1 cellular context compared by ENCODE assay signal in the genomic region with DNA sequence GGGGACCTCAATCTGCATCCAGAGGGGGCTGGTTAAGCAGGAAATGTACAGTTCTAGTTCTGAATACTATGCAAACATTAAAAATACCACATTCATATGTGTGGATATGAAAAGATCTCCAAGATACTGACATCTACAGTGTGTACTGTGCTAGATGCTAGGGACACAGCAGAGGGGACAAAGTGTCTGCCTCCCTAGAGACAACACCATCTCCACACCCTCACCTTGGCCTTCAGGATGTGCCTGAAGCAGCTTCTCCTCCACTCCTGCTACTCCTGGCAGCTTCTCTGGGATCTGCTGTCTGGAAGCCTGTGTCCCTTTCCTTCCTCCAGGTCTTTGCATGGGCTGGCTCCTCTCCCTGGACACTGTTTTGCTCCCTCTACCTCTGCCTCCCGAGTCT.
TF ChIP-seq lines count a peak whose summit lies in the region.

No MANE protein-coding gene starts in this region.

TF ChIP-seq in WTC11, 78 proteins besides CTCF, POLR2A, EP300 and RAD21 (continued from another document):
- no peak for TF ChIP-seq HMGXB4 (CRISPR knock-in tag; IDR thresholded peaks at IDR 0.05)
- TF ChIP-seq ZNF425 (CRISPR knock-in tag; conservative IDR thresholded peaks at IDR 0.05): no peak
- TF ChIP-seq ZNF671 (CRISPR knock-in tag; IDR thresholded peaks at IDR 0.05): no peak
- TF ChIP-seq MXD4 (CRISPR knock-in tag; IDR thresholded peaks at IDR 0.05; ENCODE audit: borderline replicate concordance): no peak
- no peak for TF ChIP-seq ZNF138 (CRISPR knock-in tag; conservative IDR thresholded peaks at IDR 0.05)
- no peak for TF ChIP-seq NR2C2 (CRISPR knock-in tag; IDR thresholded peaks at IDR 0.05)
- no peak for TF ChIP-seq JUN (CRISPR knock-in tag; IDR thresholded peaks at IDR 0.05)
- no peak for TF ChIP-seq FOXP1 (CRISPR knock-in tag; IDR thresholded peaks at IDR 0.05; ENCODE audit: borderline replicate concordance)
- no peak for TF ChIP-seq ATF2 (CRISPR knock-in tag; IDR thresholded peaks at IDR 0.05; ENCODE audit: borderline replicate concordance, low read depth)
- TF ChIP-seq IRF2 (CRISPR knock-in tag; IDR thresholded peaks at IDR 0.05; ENCODE audit: borderline replicate concordance, low read depth): no peak
- TF ChIP-seq ZNF396 (CRISPR knock-in tag; IDR thresholded peaks at IDR 0.05; ENCODE audit: borderline replicate concordance): no peak
- TF ChIP-seq, protein P1, sequence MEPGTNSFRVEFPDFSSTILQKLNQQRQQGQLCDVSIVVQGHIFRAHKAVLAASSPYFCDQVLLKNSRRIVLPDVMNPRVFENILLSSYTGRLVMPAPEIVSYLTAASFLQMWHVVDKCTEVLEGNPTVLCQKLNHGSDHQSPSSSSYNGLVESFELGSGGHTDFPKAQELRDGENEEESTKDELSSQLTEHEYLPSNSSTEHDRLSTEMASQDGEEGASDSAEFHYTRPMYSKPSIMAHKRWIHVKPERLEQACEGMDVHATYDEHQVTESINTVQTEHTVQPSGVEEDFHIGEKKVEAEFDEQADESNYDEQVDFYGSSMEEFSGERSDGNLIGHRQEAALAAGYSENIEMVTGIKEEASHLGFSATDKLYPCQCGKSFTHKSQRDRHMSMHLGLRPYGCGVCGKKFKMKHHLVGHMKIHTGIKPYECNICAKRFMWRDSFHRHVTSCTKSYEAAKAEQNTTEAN (CRISPR knock-in tag; IDR thresholded peaks at IDR 0.05): no peak
- no peak for TF ChIP-seq FOXK1 (CRISPR knock-in tag; IDR thresholded peaks at IDR 0.05)
